ENCODE assay signal across 10 cellular contexts in genomic region chr11:8914661-8915018, GRCh38. TPM values are rescaled to one million over a fixed set of nuclear protein-coding genes. Genes with fewer than 3 reads are reported as not detected.
DNase-seq lines count a peak whose midpoint lies in the region; ATAC-seq and TF ChIP-seq lines count a peak whose summit lies in the region.
"Had no signal": no experiment of that assay in that cellular context is flagged by ENCODE, and none has a peak within 500 bp of the region (broad histone marks: within the 10 kb centered on the region; RNA-seq: fewer than 3 reads in every experiment).

No MANE protein-coding gene starts in this region.

- H3K4me3 Mint-ChIP-seq in activated naive CD4-positive, alpha-beta T cell treated with anti-CD3 and anti-CD28 coated beads for 36 hours = no peak overlapping the region
- H3K4me3 Mint-ChIP-seq in activated T-helper 2 cell treated with anti-CD3 and anti-CD28 coated beads, Interferon-gamma antibody, Interleukin-2, Interleukin-4, amounts not matched to agents 10 μg/mL and 5 μg/mL and 100 μg/mL, durations not matched to agents 14 hours and 24 hours and 36 hours (ENCODE audit: low read depth) = peak overlapping the region; percentile 54
- peak overlapping the region in 3 of 5 donors; percentile 40 to 69 (median 61) for H3K4me3 Mint-ChIP-seq in immature natural killer cell

- TF ChIP-seq POLR2A in tibial nerve (IDR thresholded peaks at IDR 0.05) = no peak

- peak in 1 of 5 experiments; percentile 0 for TF ChIP-seq CTCF in tibial nerve (IDR thresholded peaks at IDR 0.05)

- ATAC-seq in activated naive CD4-positive, alpha-beta T cell treated with anti-CD3 and anti-CD28 coated beads, Interleukin-2, amount 50 U/mL, for 72 hours = no peak
- ATAC-seq in HG03159 (IDR thresholded peaks at IDR 0.05; ENCODE audit: unreplicated experiment) = no peak

- intact Hi-C loops in activated naive CD4-positive, alpha-beta T cell treated with anti-CD3 and anti-CD28 coated beads for 36 hours (cut with micrococcal nuclease) = loop anchor here (1.0 to 10.0 kb wide), 11 partner anchors 45 to 843 kb away; partner anchors contain the start of genes TMEM9B and ZNF143
- intact Hi-C loops in activated T-helper 2 cell treated with anti-CD3 and anti-CD28 coated beads, Interferon-gamma antibody, Interleukin-2, Interleukin-4, amounts not matched to agents 10 μg/mL and 5 μg/mL and 100 μg/mL, durations not matched to agents 14 hours and 24 hours and 36 hours (cut with micrococcal nuclease) = loop anchor here (1.0 to 5.0 kb wide), 4 partner anchors 45 to 223 kb away; partner anchors contain the start of genes NRIP3 and TMEM9B

- TF ChIP-seq EP300 in tibial nerve (IDR thresholded peaks at IDR 0.05) = no peak

- H3K36me3 ChIP-seq in tibial nerve = peaks cover 0 to 37% (median 0%) of the 10 kb centered on the region in 3 donors

- H3K27ac ChIP-seq in tibial nerve = peak overlapping the region; percentile 42 to 79 (median 64)

- 46 to 58% methylated on average over 4 of the region's 4 CpGs for WGBS in tibial nerve, 2 donors

- peak overlapping the region in 2 of 4 donors; percentile 3 to 27 for H3K4me3 ChIP-seq in tibial nerve

- H3K27me3 Mint-ChIP-seq in activated naive CD4-positive, alpha-beta T cell treated with anti-CD3 and anti-CD28 coated beads for 36 hours (ENCODE audit: low read depth) = no peaks in the 10 kb centered on the region
- H3K27me3 Mint-ChIP-seq in activated T-helper 2 cell treated with anti-CD3 and anti-CD28 coated beads, Interferon-gamma antibody, Interleukin-2, Interleukin-4, amounts not matched to agents 10 μg/mL and 5 μg/mL and 100 μg/mL, durations not matched to agents 14 hours and 24 hours and 36 hours (ENCODE audit: low read depth) = peaks cover 7% of the 10 kb centered on the region
- H3K27me3 Mint-ChIP-seq in immature natural killer cell (ENCODE audit: low read depth in 3 of 3) = peaks cover 0 to 4% (median 0%) of the 10 kb centered on the region in 3 donors

- peaks cover 0 to 64% (median 21%) of the 10 kb centered on the region in 4 donors for H3K4me1 ChIP-seq in tibial nerve

- H3K9me3 ChIP-seq in tibial nerve = no peaks in the 10 kb centered on the region

- H3K36me3 Mint-ChIP-seq in activated naive CD4-positive, alpha-beta T cell treated with anti-CD3 and anti-CD28 coated beads for 36 hours (ENCODE audit: low read depth) = peaks cover 27% of the 10 kb centered on the region
- peaks cover 0 to 6% of the 10 kb centered on the region in 2 donors for H3K36me3 Mint-ChIP-seq in activated naive CD4-positive, alpha-beta T cell treated with anti-CD3 and anti-CD28 coated beads, Interleukin-2, amount 50 U/mL, for 72 hours
- H3K36me3 Mint-ChIP-seq in activated T-helper 2 cell treated with anti-CD3 and anti-CD28 coated beads, Interferon-gamma antibody, Interleukin-2, Interleukin-4, amounts not matched to agents 10 μg/mL and 5 μg/mL and 100 μg/mL, durations not matched to agents 14 hours and 24 hours and 36 hours (ENCODE audit: low read depth) = peaks cover 43% of the 10 kb centered on the region
- peaks cover 0 to 8% (median 4%) of the 10 kb centered on the region in 3 donors for H3K36me3 Mint-ChIP-seq in immature natural killer cell

- H3K9me3 Mint-ChIP-seq in activated naive CD4-positive, alpha-beta T cell treated with anti-CD3 and anti-CD28 coated beads for 36 hours = no peaks in the 10 kb centered on the region
- no peaks in the 10 kb centered on the region for H3K9me3 Mint-ChIP-seq in activated naive CD4-positive, alpha-beta T cell treated with anti-CD3 and anti-CD28 coated beads, Interleukin-2, amount 50 U/mL, for 72 hours
- H3K9me3 Mint-ChIP-seq in activated T-helper 2 cell treated with anti-CD3 and anti-CD28 coated beads, Interferon-gamma antibody, Interleukin-2, Interleukin-4, amounts not matched to agents 10 μg/mL and 5 μg/mL and 100 μg/mL, durations not matched to agents 14 hours and 24 hours and 36 hours = no peaks in the 10 kb centered on the region
- no peaks in the 10 kb centered on the region for H3K9me3 Mint-ChIP-seq in immature natural killer cell

- H3K27ac Mint-ChIP-seq in activated naive CD4-positive, alpha-beta T cell treated with anti-CD3 and anti-CD28 coated beads for 36 hours = peak overlapping the region; percentile 87
- H3K27ac Mint-ChIP-seq in activated naive CD4-positive, alpha-beta T cell treated with anti-CD3 and anti-CD28 coated beads, Interleukin-2, amount 50 U/mL, for 72 hours = peak overlapping the region in 1 of 2 donors; percentile 84
- peak overlapping the region; percentile 73 for H3K27ac Mint-ChIP-seq in activated T-helper 2 cell treated with anti-CD3 and anti-CD28 coated beads, Interferon-gamma antibody, Interleukin-2, Interleukin-4, amounts not matched to agents 10 μg/mL and 5 μg/mL and 100 μg/mL, durations not matched to agents 14 hours and 24 hours and 36 hours
- H3K27ac Mint-ChIP-seq in immature natural killer cell = peak overlapping the region in 2 of 6 donors; percentile 11 to 73

- CTCF ChIA-PET in activated naive CD4-positive, alpha-beta T cell treated with anti-CD3 and anti-CD28 coated beads for 36 hours (lab: Charles Lee) = interaction anchor here (0.7 to 2.6 kb wide), 13 partner anchors 8 to 259 kb away, joined by 3 to 42 read pairs (median 3); no protein-coding TSS in a partner anchor

- DNase-seq in activated naive CD4-positive, alpha-beta T cell treated with anti-CD3 and anti-CD28 coated beads for 36 hours = no peak
- no peak for DNase-seq in activated naive CD4-positive, alpha-beta T cell treated with anti-CD3 and anti-CD28 coated beads, Interleukin-2, amount 50 U/mL, for 72 hours (ENCODE audit: low spot score in 2 of 2)
- no peak for DNase-seq in activated T-helper 2 cell treated with anti-CD3 and anti-CD28 coated beads, Interferon-gamma antibody, Interleukin-2, Interleukin-4, amounts not matched to agents 10 μg/mL and 5 μg/mL and 100 μg/mL, durations not matched to agents 14 hours and 24 hours and 36 hours (ENCODE audit: low spot score)
- no peak for DNase-seq in immature natural killer cell
- no peak for DNase-seq in tibial nerve (ENCODE audit: low spot score in 2 of 2)
- no peak for DNase-seq in medulla oblongata (ENCODE audit: extremely low spot score)
- no peak for DNase-seq in NCI-H146 treated with DMSO at 0.1 percent for 48 hours (lab: John Stamatoyannopoulos, UW; ENCODE audit: unreplicated experiment)

- peaks cover 32% of the 10 kb centered on the region for H3K4me1 Mint-ChIP-seq in activated naive CD4-positive, alpha-beta T cell treated with anti-CD3 and anti-CD28 coated beads for 36 hours (ENCODE audit: low read depth)
- peaks cover 27% of the 10 kb centered on the region for H3K4me1 Mint-ChIP-seq in activated T-helper 2 cell treated with anti-CD3 and anti-CD28 coated beads, Interferon-gamma antibody, Interleukin-2, Interleukin-4, amounts not matched to agents 10 μg/mL and 5 μg/mL and 100 μg/mL, durations not matched to agents 14 hours and 24 hours and 36 hours (ENCODE audit: low read depth)
- peaks cover 24 to 40% of the 10 kb centered on the region in 2 donors for H3K4me1 Mint-ChIP-seq in immature natural killer cell

- H3K27me3 ChIP-seq in tibial nerve = no peaks in the 10 kb centered on the region

RNA-seq across cellular contexts. Expression of gene AKIP1, which starts 3.7 kb away (rescaled TPM):
- total RNA-seq in activated naive CD4-positive, alpha-beta T cell treated with anti-CD3 and anti-CD28 coated beads for 36 hours = 10 to 100 TPM; 41.5 to 43.9 TPM
- 10 to 100 TPM; 25.9 to 32.9 TPM for total RNA-seq in activated naive CD4-positive, alpha-beta T cell treated with anti-CD3 and anti-CD28 coated beads, Interleukin-2, amount 50 U/mL, for 72 hours
- total RNA-seq in activated T-helper 2 cell treated with anti-CD3 and anti-CD28 coated beads, Interferon-gamma antibody, Interleukin-2, Interleukin-4, amounts not matched to agents 10 μg/mL and 5 μg/mL and 100 μg/mL, durations not matched to agents 14 hours and 24 hours and 36 hours = 22.2 and 23.4 TPM in 2 replicates
- 10 to 100 TPM in 1 of 3 donors, 1 to 10 TPM in 2; 5.4 to 20.7 (median 7.3) TPM for polyA plus RNA-seq in immature natural killer cell
- 10 to 100 TPM; 17.7 to 31.4 (median 22.5) TPM for total RNA-seq in tibial nerve

RNA-seq across cellular contexts. Expression of gene C11orf16, which starts 18.1 kb away (rescaled TPM):
- total RNA-seq in activated naive CD4-positive, alpha-beta T cell treated with anti-CD3 and anti-CD28 coated beads for 36 hours = not detected
- total RNA-seq in activated naive CD4-positive, alpha-beta T cell treated with anti-CD3 and anti-CD28 coated beads, Interleukin-2, amount 50 U/mL, for 72 hours = not detected
- not detected in 2 replicates for total RNA-seq in activated T-helper 2 cell treated with anti-CD3 and anti-CD28 coated beads, Interferon-gamma antibody, Interleukin-2, Interleukin-4, amounts not matched to agents 10 μg/mL and 5 μg/mL and 100 μg/mL, durations not matched to agents 14 hours and 24 hours and 36 hours
- not detected for polyA plus RNA-seq in immature natural killer cell
- total RNA-seq in tibial nerve = not detected
- total RNA-seq: HT-29, renal cortical epithelial cell had no signal

RNA-seq across cellular contexts. Expression of gene ASCL3, which starts 28.2 kb away (rescaled TPM):
- not detected for total RNA-seq in activated naive CD4-positive, alpha-beta T cell treated with anti-CD3 and anti-CD28 coated beads for 36 hours
- not detected for total RNA-seq in activated naive CD4-positive, alpha-beta T cell treated with anti-CD3 and anti-CD28 coated beads, Interleukin-2, amount 50 U/mL, for 72 hours
- not detected in 2 replicates for total RNA-seq in activated T-helper 2 cell treated with anti-CD3 and anti-CD28 coated beads, Interferon-gamma antibody, Interleukin-2, Interleukin-4, amounts not matched to agents 10 μg/mL and 5 μg/mL and 100 μg/mL, durations not matched to agents 14 hours and 24 hours and 36 hours
- not detected for polyA plus RNA-seq in immature natural killer cell
- not detected for total RNA-seq in tibial nerve
- total RNA-seq: HT-29, renal cortical epithelial cell had no signal

RNA-seq across cellular contexts. Expression of gene TMEM9B, which starts 49.6 kb away (rescaled TPM):
- total RNA-seq in activated naive CD4-positive, alpha-beta T cell treated with anti-CD3 and anti-CD28 coated beads for 36 hours = 10 to 100 TPM; 13.4 to 13.6 TPM
- total RNA-seq in activated naive CD4-positive, alpha-beta T cell treated with anti-CD3 and anti-CD28 coated beads, Interleukin-2, amount 50 U/mL, for 72 hours = 10 to 100 TPM; 13.2 to 21.6 TPM
- total RNA-seq in activated T-helper 2 cell treated with anti-CD3 and anti-CD28 coated beads, Interferon-gamma antibody, Interleukin-2, Interleukin-4, amounts not matched to agents 10 μg/mL and 5 μg/mL and 100 μg/mL, durations not matched to agents 14 hours and 24 hours and 36 hours = 20.8 and 21.9 TPM in 2 replicates
- polyA plus RNA-seq in immature natural killer cell = 100 to 1,000 TPM; 132 to 186 (median 141) TPM
- total RNA-seq in tibial nerve = 10 to 100 TPM; 48.0 to 57.0 (median 50.1) TPM
